Comparison of ENCODE assay signal across 12 cellular contexts in genomic region chr3:66236281-66236680, GRCh38. TPM values are rescaled to one million over a fixed set of nuclear protein-coding genes. Genes with fewer than 3 reads are reported as not detected.
DNase-seq lines count a peak whose midpoint lies in the region; ATAC-seq and TF ChIP-seq lines count a peak whose summit lies in the region.
"Had no signal": no experiment of that assay in that cellular context is flagged by ENCODE, and none has a peak within 500 bp of the region (broad histone marks: within the 10 kb centered on the region; RNA-seq: fewer than 3 reads in every experiment).

No MANE protein-coding gene starts in this region.

- H3K9ac ChIP-seq in endodermal cell (ENCODE audit: extremely low read depth, low read length, poor library complexity, severe bottlenecking) = no peak overlapping the region

- intact Hi-C loops in ascending aorta (cut with DNase I) = no loop called here

- H3K4me1 ChIP-seq in endodermal cell (ENCODE audit: control insufficient read depth, insufficient read depth, low read length) (no peaks in the 10 kb centered on the region), ascending aorta (no peaks in the 10 kb centered on the region)

- peaks cover 3% of the 10 kb centered on the region for H3K4me1 Mint-ChIP-seq in endodermal cell
- peaks cover 2% of the 10 kb centered on the region for H3K4me1 Mint-ChIP-seq in progenitor cell of endocrine pancreas (ENCODE audit: low read depth)
- H3K4me1 Mint-ChIP-seq: brain had no signal

- H3K27me3 ChIP-seq in endodermal cell (ENCODE audit: control insufficient read depth, insufficient read depth, low read length, poor library complexity, severe bottlenecking) (no peaks in the 10 kb centered on the region), ascending aorta (no peaks in the 10 kb centered on the region)

- H3K27ac ChIP-seq in endodermal cell (ENCODE audit: low read depth, low read length) (no peak overlapping the region), ascending aorta (no peak overlapping the region)

- TF ChIP-seq CTCF in endodermal cell (conservative IDR thresholded peaks at IDR 0.05) = peak; percentile 77
- peak; percentile 51 for TF ChIP-seq CTCF in progenitor cell of endocrine pancreas (IDR thresholded peaks at IDR 0.05; ENCODE audit: unreplicated experiment)
- no peak for TF ChIP-seq CTCF in ascending aorta (IDR thresholded peaks at IDR 0.05)

- peaks cover 8% of the 10 kb centered on the region for H3K9me3 Mint-ChIP-seq in endodermal cell
- H3K9me3 Mint-ChIP-seq in progenitor cell of endocrine pancreas (ENCODE audit: low read depth) = peaks cover 11% of the 10 kb centered on the region

- H3K36me3 ChIP-seq in endodermal cell (ENCODE audit: control insufficient read depth, insufficient read depth, low read length) (peaks cover 12% of the 10 kb centered on the region), ascending aorta (peaks cover 0 to 19% of the 10 kb centered on the region in 2 donors)

- WGBS in endodermal cell (ENCODE audit: insufficient coverage in 1 of 2, insufficient read length in 1 of 2), 2 experiments = 60 to 100% methylated on average over 1 to 5 of the region's 5 CpGs

- H3K36me3 Mint-ChIP-seq in endodermal cell (ENCODE audit: low read depth) (peaks cover 20% of the 10 kb centered on the region), progenitor cell of endocrine pancreas (ENCODE audit: insufficient read depth) (peaks cover 15% of the 10 kb centered on the region)

- H3K27ac Mint-ChIP-seq in endodermal cell = no peak overlapping the region
- H3K27ac Mint-ChIP-seq in progenitor cell of endocrine pancreas = peak overlapping the region; percentile 36
- H3K27ac Mint-ChIP-seq: brain; stimulated activated effector memory CD8-positive, alpha-beta T cell treated with anti-CD3 and anti-CD28 coated beads, Interleukin-12 subunit alpha, Interleukin-12 subunit beta, amount 100 ng/mL, for 72 hours had no signal

- ATAC-seq in HG02885 (IDR thresholded peaks at IDR 0.05; ENCODE audit: poor library complexity, unreplicated experiment) = no peak
- ATAC-seq: stimulated activated effector memory CD8-positive, alpha-beta T cell treated with anti-CD3 and anti-CD28 coated beads, Interleukin-12 subunit alpha, Interleukin-12 subunit beta, amount 100 ng/mL, for 72 hours had no signal

- H3K9me3 ChIP-seq in endodermal cell (ENCODE audit: control insufficient read depth, low read length) = peaks cover 16% of the 10 kb centered on the region
- H3K9me3 ChIP-seq in ascending aorta = no peaks in the 10 kb centered on the region

- H3K27me3 Mint-ChIP-seq in endodermal cell (ENCODE audit: insufficient read depth) (no peaks in the 10 kb centered on the region), progenitor cell of endocrine pancreas (no peaks in the 10 kb centered on the region)
- H3K27me3 Mint-ChIP-seq: brain had no signal

- H3K4me3 ChIP-seq in endodermal cell (ENCODE audit: low read length) = no peak overlapping the region
- H3K4me3 ChIP-seq in ascending aorta = no peak overlapping the region

- no peak overlapping the region for H3K4me3 Mint-ChIP-seq in endodermal cell
- no peak overlapping the region for H3K4me3 Mint-ChIP-seq in progenitor cell of endocrine pancreas (ENCODE audit: low read depth)
- H3K4me3 Mint-ChIP-seq: brain; stimulated activated effector memory CD8-positive, alpha-beta T cell treated with anti-CD3 and anti-CD28 coated beads, Interleukin-12 subunit alpha, Interleukin-12 subunit beta, amount 100 ng/mL, for 72 hours had no signal

- DNase-seq in NCI-H82 (lab: John Stamatoyannopoulos, UW) (peak; percentile 1), NCI-H82 treated with DMSO at 0.1 percent for 48 hours (lab: John Stamatoyannopoulos, UW; ENCODE audit: unreplicated experiment) (no peak), NCI-H2171 (lab: John Stamatoyannopoulos, UW) (peak; percentile 78), endodermal cell (peak; percentile 58), progenitor cell of endocrine pancreas (ENCODE audit: low spot score, unreplicated experiment) (no peak), ascending aorta (ENCODE audit: low spot score in 2 of 2) (no peak)
- no peak for DNase-seq in activated CD8-positive, alpha-beta memory T cell treated with anti-CD3 and anti-CD28 coated beads, Interleukin-2, amount 50 U/mL, for 4 hours
- DNase-seq: erythroblast, NCI-H1417 had no signal

RNA-seq across cellular contexts. Expression of gene SLC25A26, which starts 15.5 kb away (rescaled TPM):
- total RNA-seq in endodermal cell (10 to 100 TPM; 20.7 to 22.8 TPM), progenitor cell of endocrine pancreas (16.8 and 18.9 TPM in 2 replicates), ascending aorta (11.7 TPM)
- polyA plus RNA-seq in endodermal cell (2013, experiment 1 of 2) = 24.3 TPM
- 17.2 TPM for polyA plus RNA-seq in endodermal cell (2013, experiment 2 of 2)

Comparison
In these comparisons a context has a peak if more than half of its experiments do, and no peak if none do; other contexts are left out.
1. DNase-seq: peak in NCI-H82 (single experiment), NCI-H2171 (single experiment) and endodermal cell (single experiment); none in NCI-H82 treated with DMSO at 0.1 percent for 48 hours (single experiment), progenitor cell of endocrine pancreas (single experiment), activated CD8-positive, alpha-beta memory T cell treated with anti-CD3 and anti-CD28 coated beads, Interleukin-2, amount 50 U/mL, for 4 hours (single experiment) and ascending aorta (0 of 2).
2. CTCF ChIP-seq: peak in endodermal cell (single experiment) and progenitor cell of endocrine pancreas (single experiment); none in ascending aorta (0 of 3).